ENCODE assay signal across 19 cellular contexts in genomic region chr11:119378851-119379465, GRCh38. TPM values are rescaled to one million over a fixed set of nuclear protein-coding genes. Genes with fewer than 3 reads are reported as not detected.
DNase-seq lines count a peak whose midpoint lies in the region; ATAC-seq and TF ChIP-seq lines count a peak whose summit lies in the region.
"Had no signal": no experiment of that assay in that cellular context is flagged by ENCODE, and none has a peak within 500 bp of the region (broad histone marks: within the 10 kb centered on the region; RNA-seq: fewer than 3 reads in every experiment).

No MANE protein-coding gene starts in this region.

- H3K9me3 Mint-ChIP-seq in endodermal cell: no peaks in the 10 kb centered on the region
- H3K9me3 Mint-ChIP-seq: naive B cell had no signal

- ATAC-seq in Right ventricle myocardium inferior (peak; percentile 9), Right ventricle myocardium superior (ENCODE audit: poor library complexity) (no peak)
- ATAC-seq: gastroesophageal sphincter, left colon had no signal

- no peaks in the 10 kb centered on the region for H3K9me3 ChIP-seq in endodermal cell (ENCODE audit: control insufficient read depth, low read length)
- H3K9me3 ChIP-seq: gastroesophageal sphincter had no signal

- peak overlapping the region; percentile 56 for H3K4me3 Mint-ChIP-seq in endodermal cell

- H3K27me3 ChIP-seq in endodermal cell (ENCODE audit: control insufficient read depth, insufficient read depth, low read length, poor library complexity, severe bottlenecking): no peaks in the 10 kb centered on the region
- H3K27me3 ChIP-seq: gastroesophageal sphincter had no signal

- peak overlapping the region; percentile 86 for H3K9ac ChIP-seq in endodermal cell (ENCODE audit: extremely low read depth, low read length, poor library complexity, severe bottlenecking)

- intact Hi-C loops in Right ventricle myocardium inferior (cut with DNase I) (no loop called here), Right ventricle myocardium superior (cut with DNase I) (loop anchor here (5.0 kb wide), 1 partner anchor 42 kb away; no protein-coding TSS in a partner anchor)

- DNase-seq in Right ventricle myocardium inferior (ENCODE audit: missing footprints) (no peak), Right ventricle myocardium superior (no peak), endodermal cell (peak; percentile 82), mesenteric fat pad (ENCODE audit: low spot score) (peak; percentile 86), C1 segment of cervical spinal cord (lab: John Stamatoyannopoulos, UW) (no peak), NCI-H2081 treated with DMSO at 0.1 percent for 48 hours (lab: John Stamatoyannopoulos, UW) (no peak), DMS79 treated with DMSO at 0.1 percent for 48 hours (lab: John Stamatoyannopoulos, UW) (no peak)
- no peak for DNase-seq in activated CD4-positive, alpha-beta T cell treated with anti-CD3 and anti-CD28 coated beads for 1 hour
- DNase-seq: ACHN; activated CD8-positive, alpha-beta memory T cell treated with anti-CD3 and anti-CD28 coated beads for 24 hours; activated gamma-delta T cell; COR-L47; left colon; naive B cell; NCI-H1930; NCI-H774; SHP77 treated with DMSO at 0.1 percent for 48 hours had no signal

- no peak for TF ChIP-seq CTCF in endodermal cell (conservative IDR thresholded peaks at IDR 0.05)

- peaks cover 56% of the 10 kb centered on the region for H3K4me1 Mint-ChIP-seq in endodermal cell

- H3K27ac ChIP-seq in endodermal cell (ENCODE audit: low read depth, low read length): peak overlapping the region; percentile 36

- peak overlapping the region; percentile 93 for H3K27ac Mint-ChIP-seq in endodermal cell

- WGBS in endodermal cell (ENCODE audit: insufficient coverage in 1 of 2, insufficient read length in 1 of 2), 2 experiments: 20 to 22% methylated on average over 6 to 10 of the region's 10 CpGs

- peak overlapping the region; percentile 93 for H3K4me3 ChIP-seq in endodermal cell (ENCODE audit: low read length)
- H3K4me3 ChIP-seq: gastroesophageal sphincter, smooth muscle cell had no signal

- H3K27me3 Mint-ChIP-seq in endodermal cell (ENCODE audit: insufficient read depth): no peaks in the 10 kb centered on the region

- no peaks in the 10 kb centered on the region for H3K36me3 Mint-ChIP-seq in endodermal cell (ENCODE audit: low read depth)
- H3K36me3 Mint-ChIP-seq: naive B cell had no signal

- H3K4me1 ChIP-seq in endodermal cell (ENCODE audit: control insufficient read depth, insufficient read depth, low read length): peaks cover 45% of the 10 kb centered on the region

- H3K36me3 ChIP-seq in endodermal cell (ENCODE audit: control insufficient read depth, insufficient read depth, low read length): peaks cover 5% of the 10 kb centered on the region
- H3K36me3 ChIP-seq: gastroesophageal sphincter had no signal

RNA-seq across cellular contexts. Expression of gene USP2, which starts 2.5 kb away (rescaled TPM):
- 140 TPM for total RNA-seq in Right ventricle myocardium inferior
- 136 TPM for total RNA-seq in Right ventricle myocardium superior
- 10 to 100 TPM; 17.8 to 21.1 TPM for total RNA-seq in endodermal cell
- polyA plus RNA-seq in endodermal cell (2013, experiment 1 of 2): 5.7 TPM
- polyA plus RNA-seq in endodermal cell (2013, experiment 2 of 2): 7.9 TPM
- total RNA-seq in mesenteric fat pad: 4.2 TPM

RNA-seq across cellular contexts. Expression of gene MFRP, which starts 32.5 kb away (rescaled TPM):
- total RNA-seq in Right ventricle myocardium inferior (not detected), Right ventricle myocardium superior (not detected), endodermal cell (not detected), mesenteric fat pad (not detected)
- polyA plus RNA-seq in endodermal cell (2013, experiment 1 of 2): not detected
- polyA plus RNA-seq in endodermal cell (2013, experiment 2 of 2): not detected
- total RNA-seq: left colon, smooth muscle cell had no signal
- polyA plus RNA-seq: smooth muscle cell had no signal

RNA-seq across cellular contexts. Expression of gene C1QTNF5, which starts 38.3 kb away (rescaled TPM):
- 17.5 TPM for total RNA-seq in Right ventricle myocardium inferior
- 15.1 TPM for total RNA-seq in Right ventricle myocardium superior
- under 1 TPM; 0.62 to 0.66 TPM for total RNA-seq in endodermal cell
- polyA plus RNA-seq in endodermal cell (2013, experiment 1 of 2): 5.5 TPM
- polyA plus RNA-seq in endodermal cell (2013, experiment 2 of 2): 4.8 TPM
- 52.9 TPM for total RNA-seq in mesenteric fat pad

RNA-seq across cellular contexts. Expression of gene THY1, which starts 44.0 kb away (rescaled TPM):
- total RNA-seq in Right ventricle myocardium inferior (1.8 TPM), Right ventricle myocardium superior (1.5 TPM), endodermal cell (10 to 100 TPM; 19.3 to 36.1 TPM), mesenteric fat pad (33.4 TPM)
- polyA plus RNA-seq in endodermal cell (2013, experiment 1 of 2): 56.3 TPM
- polyA plus RNA-seq in endodermal cell (2013, experiment 2 of 2): 53.9 TPM

RNA-seq across cellular contexts. Expression of gene RNF26, which starts 44.6 kb away (rescaled TPM):
- 13.1 TPM for total RNA-seq in Right ventricle myocardium inferior
- 12.9 TPM for total RNA-seq in Right ventricle myocardium superior
- total RNA-seq in endodermal cell: 10 to 100 TPM; 51.8 to 76.3 TPM
- 65.6 TPM for polyA plus RNA-seq in endodermal cell (2013, experiment 1 of 2)
- 64.4 TPM for polyA plus RNA-seq in endodermal cell (2013, experiment 2 of 2)
- total RNA-seq in mesenteric fat pad: 20.6 TPM

Comparison
In these comparisons a context has a peak if more than half of its experiments do, and no peak if none do; other contexts are left out.
1. DNase-seq: peak in endodermal cell (single experiment) and mesenteric fat pad (single experiment); none in Right ventricle myocardium inferior (single experiment), Right ventricle myocardium superior (single experiment), C1 segment of cervical spinal cord (0 of 14), NCI-H2081 treated with DMSO at 0.1 percent for 48 hours (single experiment), DMS79 treated with DMSO at 0.1 percent for 48 hours (single experiment) and activated CD4-positive, alpha-beta T cell treated with anti-CD3 and anti-CD28 coated beads for 1 hour (single experiment).